ENCODE assay signal across 32 cellular contexts in genomic region chr11:125227151-125227550, GRCh38.
"Had no signal": no experiment of that assay in that cellular context is flagged by ENCODE, and none has a peak within 500 bp of the region (broad histone marks: within the 10 kb centered on the region; RNA-seq: fewer than 3 reads in every experiment).

No MANE protein-coding gene starts in this region.

- DNase-seq: activated CD4-positive, alpha-beta T cell treated with anti-CD3 and anti-CD28 coated beads for 36 hours; activated CD4-positive, CD25-positive, alpha-beta regulatory T cell; activated CD8-positive, alpha-beta T cell treated with anti-CD3 and anti-CD28 coated beads, Interleukin-2, amount 10 ng/mL, durations not matched to agents 7 days and 5 days; activated effector memory CD4-positive, alpha-beta T cell treated with Interleukin-2 at 50 U/mL for 16 hours; activated naive CD4-positive, alpha-beta T cell treated with Interleukin-2 at 50 U/mL for 16 hours; activated T-cell treated with anti-CD3 and anti-CD28 coated beads for 4 hours; anterior cingulate cortex; cerebellar nuclear complex; effector memory CD8-positive, alpha-beta T cell; erythroblast; hypothalamus; immature natural killer cell; kidney; left colon; naive B cell; nephron progenitor cell; ovary; retina; sigmoid colon; small intestine; stimulated activated CD4-positive, alpha-beta T cell treated with anti-CD3 and anti-CD28 coated beads, Interleukin-1b, Interleukin-23, amount 100 ng/mL, for 48 hours; stimulated activated naive B cell treated with anti-CD40 and anti-IgM and Interleukin-4, amounts not matched to agents 10 μg/mL and 1 μg/mL and 100 μg/mL, for 72 hours; stomach; thyroid gland; upper lobe of left lung had no signal

- H3K27me3 ChIP-seq: heart left ventricle, ovary, sigmoid colon, stomach, thyroid gland, upper lobe of left lung, vagina had no signal

- H3K27ac ChIP-seq: coronary artery, ovary, prostate gland, sigmoid colon, stomach, thyroid gland, upper lobe of left lung, vagina had no signal

- H3K4me3 Mint-ChIP-seq: activated CD4-positive, alpha-beta T cell treated with anti-CD3 and anti-CD28 coated beads for 36 hours; activated CD8-positive, alpha-beta T cell treated with anti-CD3 and anti-CD28 coated beads, Interleukin-2, amount 10 ng/mL, durations not matched to agents 7 days and 5 days; activated naive CD8-positive, alpha-beta T cell; effector memory CD8-positive, alpha-beta T cell; immature natural killer cell; mesothelial cell of epicardium; naive B cell; nephron progenitor cell; stimulated activated naive B cell treated with anti-CD40 and anti-IgM and Interleukin-4, amounts not matched to agents 10 μg/mL and 1 μg/mL and 100 μg/mL, for 72 hours; T-helper 2 cell treated with Interferon-gamma antibody and Interleukin-4, amounts not matched to agents 5 μg/mL and 100 μg/mL, for 36 hours had no signal

- ATAC-seq: activated CD4-positive, alpha-beta T cell treated with anti-CD3 and anti-CD28 coated beads for 36 hours; activated CD8-positive, alpha-beta T cell treated with anti-CD3 and anti-CD28 coated beads, Interleukin-2, amount 10 ng/mL, durations not matched to agents 7 days and 5 days; effector memory CD8-positive, alpha-beta T cell; left colon; stimulated activated naive B cell treated with anti-CD40 and anti-IgM and Interleukin-4, amounts not matched to agents 10 μg/mL and 1 μg/mL and 100 μg/mL, for 72 hours had no signal

- H3K9me3 ChIP-seq: heart left ventricle, ovary, prostate gland, sigmoid colon, stomach, thyroid gland, upper lobe of left lung, vagina had no signal

- H3K27ac Mint-ChIP-seq: activated CD4-positive, alpha-beta T cell treated with anti-CD3 and anti-CD28 coated beads for 36 hours; activated CD8-positive, alpha-beta T cell treated with anti-CD3 and anti-CD28 coated beads, Interleukin-2, amount 10 ng/mL, durations not matched to agents 7 days and 5 days; activated naive CD8-positive, alpha-beta T cell; effector memory CD8-positive, alpha-beta T cell; immature natural killer cell; mesothelial cell of epicardium; naive B cell; nephron progenitor cell; stimulated activated naive B cell treated with anti-CD40 and anti-IgM and Interleukin-4, amounts not matched to agents 10 μg/mL and 1 μg/mL and 100 μg/mL, for 72 hours; T-helper 2 cell treated with Interferon-gamma antibody and Interleukin-4, amounts not matched to agents 5 μg/mL and 100 μg/mL, for 36 hours had no signal

- H3K9me3 Mint-ChIP-seq: effector memory CD8-positive, alpha-beta T cell; immature natural killer cell; mesothelial cell of epicardium; nephron progenitor cell; T-helper 2 cell treated with Interferon-gamma antibody and Interleukin-4, amounts not matched to agents 5 μg/mL and 100 μg/mL, for 36 hours had no signal

- H3K4me1 ChIP-seq: prostate gland, thyroid gland, vagina had no signal

- H3K4me3 ChIP-seq: coronary artery, heart left ventricle, ovary, prostate gland, sigmoid colon, stomach, thyroid gland, upper lobe of left lung, vagina had no signal

- H3K36me3 Mint-ChIP-seq: activated naive CD8-positive, alpha-beta T cell; immature natural killer cell; mesothelial cell of epicardium; naive B cell; stimulated activated naive B cell treated with anti-CD40 and anti-IgM and Interleukin-4, amounts not matched to agents 10 μg/mL and 1 μg/mL and 100 μg/mL, for 72 hours had no signal

- H3K4me1 Mint-ChIP-seq: activated CD4-positive, alpha-beta T cell treated with anti-CD3 and anti-CD28 coated beads for 36 hours; immature natural killer cell; naive B cell; stimulated activated naive B cell treated with anti-CD40 and anti-IgM and Interleukin-4, amounts not matched to agents 10 μg/mL and 1 μg/mL and 100 μg/mL, for 72 hours had no signal

- H3K36me3 ChIP-seq: heart left ventricle, ovary, prostate gland, sigmoid colon, stomach, thyroid gland, upper lobe of left lung, vagina had no signal
